8 cellular contexts compared by ENCODE assay signal in the genomic region with DNA sequence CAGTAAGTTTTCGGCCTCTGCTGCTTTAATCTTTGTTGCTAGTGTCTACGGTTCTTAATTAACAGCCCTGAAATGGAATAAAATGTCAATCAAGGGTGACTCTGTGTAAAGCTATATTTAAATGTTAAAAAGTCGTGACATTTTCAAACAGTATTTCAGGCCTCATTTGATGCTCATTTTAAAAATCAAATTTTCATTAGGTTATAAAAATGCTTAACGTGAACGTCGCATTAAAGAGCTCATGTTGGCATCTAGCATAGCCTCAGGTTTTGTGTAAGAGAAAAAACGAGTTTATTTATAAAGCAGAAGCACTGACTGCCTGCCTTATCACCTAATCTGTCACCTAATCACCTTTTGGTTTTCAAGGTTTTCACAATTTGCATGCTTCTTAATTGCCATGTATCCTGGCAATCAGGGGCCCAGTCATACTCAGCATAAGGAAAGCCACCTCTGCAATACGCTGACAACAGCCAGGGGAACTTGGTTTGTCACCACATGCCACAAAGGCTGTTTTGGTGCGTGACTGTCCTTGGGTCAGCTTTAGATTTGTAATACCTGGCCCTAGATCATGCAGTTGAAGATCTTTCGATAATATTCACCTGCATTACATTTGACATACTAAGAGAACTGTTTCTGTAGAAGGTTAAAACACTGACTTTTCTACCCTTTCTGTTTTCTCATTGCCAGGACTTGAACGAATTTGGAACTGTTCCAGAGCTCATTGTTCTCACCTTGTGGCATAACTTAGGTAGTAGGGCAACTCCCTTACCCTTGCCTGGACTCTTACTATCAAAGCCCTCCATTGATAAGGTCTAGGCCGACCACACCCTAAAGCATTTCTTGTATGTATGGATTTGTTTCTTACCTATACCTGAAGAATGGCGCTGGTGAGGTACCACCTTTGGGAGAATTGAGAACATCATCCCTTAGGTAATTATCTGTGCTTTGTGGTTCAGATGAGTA.
DNase-seq lines count a peak whose midpoint lies in the region; ATAC-seq and TF ChIP-seq lines count a peak whose summit lies in the region.

No MANE protein-coding gene starts in this region.

- H3K4me3 ChIP-seq in BLaER1 (no peak overlapping the region), mucosa of descending colon (no peak overlapping the region)

- H3K27me3 Mint-ChIP-seq in activated T-helper 17 cell treated with anti-CD3 and anti-CD28 coated beads, Interleukin-2, amount 50 U/mL, for 72 hours, result peaks cover 4% of the 10 kb centered on the region

- H3K4me3 Mint-ChIP-seq in activated T-helper 17 cell treated with anti-CD3 and anti-CD28 coated beads, Interleukin-2, amount 50 U/mL, for 72 hours, result peak overlapping the region; percentile 73

- TF ChIP-seq CTCF in mucosa of descending colon (IDR thresholded peaks at IDR 0.05) (no peak), GM13977 (IDR thresholded peaks at IDR 0.05; ENCODE audit: extremely low read depth, insufficient read depth, missing control alignments) (no peak)

- in situ Hi-C loops in GM13977 (cut with MboI; ENCODE audit: low pct_unique_long_range_greater_than_20kb, low sequenced_read_pairs, unreplicated experiment), result no loop called here

- H3K36me3 ChIP-seq in BLaER1, result no peaks in the 10 kb centered on the region
- H3K36me3 ChIP-seq in mucosa of descending colon (ENCODE audit: low read depth), result no peaks in the 10 kb centered on the region

- no peaks in the 10 kb centered on the region for H4K20me1 ChIP-seq in BLaER1

- intact Hi-C loops in mucosa of descending colon (cut with DNase I, micrococcal nuclease), result no loop called here

- peak; percentile 36 for ATAC-seq in HG02852 (IDR thresholded peaks at IDR 0.05; ENCODE audit: unreplicated experiment)
- peak; percentile 72 for ATAC-seq in activated T-helper 17 cell treated with anti-CD3 and anti-CD28 coated beads, Interleukin-2, amount 50 U/mL, for 72 hours (replicated peaks)
- peak; percentile 65 for ATAC-seq in mucosa of descending colon

- no peak overlapping the region for H3K27ac ChIP-seq in BLaER1

- H3K27ac Mint-ChIP-seq in activated T-helper 17 cell treated with anti-CD3 and anti-CD28 coated beads, Interleukin-2, amount 50 U/mL, for 72 hours, result no peak overlapping the region

- peak overlapping the region; percentile 51 for H3K4me2 ChIP-seq in BLaER1

- DNase-seq in mucosa of descending colon (peak in 1 of 3 donors; percentile 31), GM13977 (ENCODE audit: low spot score) (no peak), DMS 273 treated with DMSO at 0.1 percent for 48 hours (lab: John Stamatoyannopoulos, UW) (no peak), NCI-H1930 (lab: John Stamatoyannopoulos, UW) (no peak)
- DNase-seq in effector CD8-positive, alpha-beta T cell (lab: John Stamatoyannopoulos, UW), result no peak

- peaks cover 55% of the 10 kb centered on the region for H3K4me1 ChIP-seq in BLaER1
- H3K4me1 ChIP-seq in mucosa of descending colon (ENCODE audit: low read depth), result peaks cover 26% of the 10 kb centered on the region

- H3K9ac ChIP-seq in BLaER1, result no peak overlapping the region

- H3K36me3 Mint-ChIP-seq in activated T-helper 17 cell treated with anti-CD3 and anti-CD28 coated beads, Interleukin-2, amount 50 U/mL, for 72 hours (ENCODE audit: low read depth), result no peaks in the 10 kb centered on the region

- no peaks in the 10 kb centered on the region for H3K27me3 ChIP-seq in BLaER1

- H3K9me3 Mint-ChIP-seq in activated T-helper 17 cell treated with anti-CD3 and anti-CD28 coated beads, Interleukin-2, amount 50 U/mL, for 72 hours, result no peaks in the 10 kb centered on the region

- peaks cover 15% of the 10 kb centered on the region for H3K4me1 Mint-ChIP-seq in activated T-helper 17 cell treated with anti-CD3 and anti-CD28 coated beads, Interleukin-2, amount 50 U/mL, for 72 hours

- no peaks in the 10 kb centered on the region for H3K9me3 ChIP-seq in BLaER1
- H3K9me3 ChIP-seq in mucosa of descending colon, result no peaks in the 10 kb centered on the region
